ENCODE assay signal across 8 cellular contexts in genomic region chr6:155142902-155143609, GRCh38.
A peak's percentile ranks its signal among the peaks of the same experiment; 100 is the strongest.
DNase-seq lines count a peak whose midpoint lies in the region; ATAC-seq, FAIRE-seq and TF ChIP-seq lines count a peak whose summit lies in the region.

No MANE protein-coding gene starts in this region.

- H3K9me3 ChIP-seq in BLaER1 (no peaks in the 10 kb centered on the region), GM12878 (replicated peaks; ENCODE audit: control insufficient read depth, insufficient read depth, low read length) (no peaks in the 10 kb centered on the region), muscle layer of duodenum (ENCODE audit: control insufficient read depth in 1 of 2, low read length in 2 of 2) (no peaks in the 10 kb centered on the region), testis (no peaks in the 10 kb centered on the region)

- H3K36me3 ChIP-seq in BLaER1, result 0 out of 2 replicates have a peak, but pooled peaks cover 7% of the 10 kb centered on the region
- no peaks in the 10 kb centered on the region for H3K36me3 ChIP-seq in GM12878 (ENCODE audit: control insufficient read depth in 2 of 2, insufficient read depth in 2 of 2, low read length in 1 of 2)
- no peaks in the 10 kb centered on the region for H3K36me3 ChIP-seq in muscle layer of duodenum (ENCODE audit: control insufficient read depth in 1 of 2, insufficient read depth in 2 of 2, low read length in 2 of 2)
- H3K36me3 ChIP-seq in testis (ENCODE audit: low read depth, missing control alignments), result no peaks in the 10 kb centered on the region

- H4K20me1 ChIP-seq in BLaER1, result no peaks in the 10 kb centered on the region
- no peaks in the 10 kb centered on the region for H4K20me1 ChIP-seq in GM12878 (ENCODE audit: control insufficient read depth, insufficient read depth)

- CTCF ChIA-PET in GM12878 (lab: Yijun Ruan, JAX), result no interaction called here

- H3K4me1 Mint-ChIP-seq in HFFc6 (ENCODE audit: low read depth), result peaks cover 53% of the 10 kb centered on the region

- ATAC-seq in GM12878 (peak; percentile 41), omental fat pad (ENCODE audit: low FRiP score) (no peak)

- DNase-seq in HFFc6 (no peak), GM12878 (ENCODE audit: low read depth, low spot score) (no peak), H54 (ENCODE audit: insufficient read length, low spot score) (no peak), RKO (ENCODE audit: low spot score) (no peak), omental fat pad (ENCODE audit: low spot score) (no peak), testis (no peak)

- peak overlapping the region; percentile 88 for H3K4me3 Mint-ChIP-seq in HFFc6

- H3K27ac ChIP-seq in BLaER1 (peak overlapping the region; percentile 67), GM12878 (ENCODE audit: control insufficient read depth, insufficient read depth) (peak overlapping the region; percentile 51), muscle layer of duodenum (ENCODE audit: low read length) (no peak overlapping the region), testis (peak overlapping the region in 1 of 2 donors; percentile 74)

- in situ Hi-C loops in GM12878 (cut with MboI), result no loop called here

- H3K27ac Mint-ChIP-seq in HFFc6, result peak overlapping the region; percentile 88

- under 1% methylated on average over 6 of the region's 6 CpGs for WGBS in GM12878 (ENCODE audit: insufficient coverage, insufficient replicate concordance, low lambda C conversion rate, missing lambda C conversion rate)
- WGBS in testis, 2 donors, result 40 to 52% methylated on average over 6 of the region's 6 CpGs

- TF ChIP-seq POLR2A in GM12878 (IDR thresholded peaks at IDR 0.05; ENCODE audit: low read depth, low read length) (no peak), H54 (IDR thresholded peaks at IDR 0.05; ENCODE audit: low read depth, low read length) (no peak), testis (IDR thresholded peaks at IDR 0.05) (no peak)

- no peak for TF ChIP-seq CTCF in HFFc6 (IDR thresholded peaks at IDR 0.05)
- no peak for TF ChIP-seq CTCF in GM12878 (IDR thresholded peaks at IDR 0.05 in 2 of 3, conservative IDR thresholded peaks at IDR 0.05 in 1 of 3; ENCODE audit: control insufficient read depth in 2 of 3, extremely low read depth in 1 of 3, insufficient read depth in 1 of 3, low read depth in 3 of 3, low read length in 3 of 3)
- no peak for TF ChIP-seq CTCF in omental fat pad (IDR thresholded peaks at IDR 0.05)
- no peak for TF ChIP-seq CTCF in testis (IDR thresholded peaks at IDR 0.05)

- H3K9ac ChIP-seq in BLaER1, result peak overlapping the region; percentile 59; the same call in 1 of the 2 replicates
- peak overlapping the region; percentile 15; the same call in 1 of the 2 replicates for H3K9ac ChIP-seq in GM12878 (ENCODE audit: control insufficient read depth, insufficient read depth, low read length)

- H3K4me3 ChIP-seq in BLaER1 (peak overlapping the region; percentile 52), GM12878 (0 out of 2 replicates have a peak overlapping the region, but pooled peaks have one; percentile 22), muscle layer of duodenum (ENCODE audit: low read depth in 1 of 2, low read length in 2 of 2) (peak overlapping the region; percentile 13 to 30), testis (peak overlapping the region in 1 of 2 donors; percentile 0)

- no peaks in the 10 kb centered on the region for H3K27me3 Mint-ChIP-seq in HFFc6 (ENCODE audit: insufficient read depth)

- TF ChIP-seq EP300 in GM12878 (IDR thresholded peaks at IDR 0.05; ENCODE audit: borderline replicate concordance in 1 of 2, control insufficient read depth in 1 of 2, low read depth in 2 of 2, low read length in 2 of 2), result no peak

- H3K4me1 ChIP-seq in BLaER1 (peaks cover 40% of the 10 kb centered on the region), GM12878 (ENCODE audit: control insufficient read depth, insufficient read depth, low read length) (no peaks in the 10 kb centered on the region; the same call in 1 of the 2 replicates), muscle layer of duodenum (ENCODE audit: control insufficient read depth in 1 of 2, insufficient read depth in 2 of 2, low read length in 2 of 2) (peaks cover 3 to 15% of the 10 kb centered on the region in 2 donors), testis (peaks cover 3% of the 10 kb centered on the region)

- RAD21 ChIA-PET in GM12878 (lab: Charles Lee; ENCODE audit: unreplicated experiment), result no interaction called here

- SMC1A ChIA-PET in GM12878 (lab: Charles Lee; ENCODE audit: uncharacterized antibody, unreplicated experiment), result no interaction called here

- peak overlapping the region; percentile 78 for H3K4me2 ChIP-seq in BLaER1
- H3K4me2 ChIP-seq in GM12878 (ENCODE audit: control insufficient read depth, insufficient read depth), result peak overlapping the region; percentile 36

- no peaks in the 10 kb centered on the region for H3K27me3 ChIP-seq in BLaER1
- no peaks in the 10 kb centered on the region for H3K27me3 ChIP-seq in GM12878 (replicated peaks in 1 of 2; ENCODE audit: control insufficient read depth in 2 of 2, insufficient read depth in 2 of 2, low read length in 1 of 2)
- H3K27me3 ChIP-seq in muscle layer of duodenum (ENCODE audit: low read depth, low read length), result no peaks in the 10 kb centered on the region
- H3K27me3 ChIP-seq in testis, result no peaks in the 10 kb centered on the region

- no TSS peak for BruUV-seq in GM12878 (replicated peaks; lab: Mats Ljungman, UMichigan)

- H3K79me2 ChIP-seq in GM12878 (ENCODE audit: control insufficient read depth, insufficient read depth, low read length), result no peaks in the 10 kb centered on the region

- H2AFZ ChIP-seq in GM12878 (ENCODE audit: control insufficient read depth, low read depth, low read length), result peak overlapping the region; percentile 67

- FAIRE-seq in GM12878 (lab: Jason Lieb, UNC) (no peak), H54 (lab: Jason Lieb, UNC) (no peak)

- POLR2A ChIA-PET in GM12878 (lab: Charles Lee), result no interaction called here

- no peak for TF ChIP-seq RAD21 in GM12878 (IDR thresholded peaks at IDR 0.05; ENCODE audit: insufficient read depth, low read depth, low read length)

- no peaks in the 10 kb centered on the region for H3K9me3 Mint-ChIP-seq in HFFc6

- H3K36me3 Mint-ChIP-seq in HFFc6 (ENCODE audit: low read depth), result peaks cover 19% of the 10 kb centered on the region

- intact Hi-C loops in GM12878 (cut with micrococcal nuclease; ENCODE audit: unreplicated experiment), result no loop called here
- intact Hi-C loops in testis (cut with DNase I; ENCODE audit: low total_unique reads), result no loop called here

TF ChIP-seq in GM12878, 131 proteins besides CTCF, POLR2A, EP300 and RAD21:
- no peak for TF ChIP-seq ZNF687 (IDR thresholded peaks at IDR 0.05)
- TF ChIP-seq TARDBP (IDR thresholded peaks at IDR 0.05; ENCODE audit: borderline replicate concordance), result no peak
- no peak for TF ChIP-seq ZZZ3 (IDR thresholded peaks at IDR 0.05; ENCODE audit: control insufficient read depth, insufficient read length, low read depth)
- TF ChIP-seq NRF1 (conservative IDR thresholded peaks at IDR 0.05; ENCODE audit: low read depth, low read length), result no peak
- TF ChIP-seq EED (IDR thresholded peaks at IDR 0.05; ENCODE audit: low read depth), result no peak
